19 cellular contexts compared by ENCODE assay signal in genomic region chr19:4923379-4923747, GRCh38. TPM values are rescaled to one million over a fixed set of nuclear protein-coding genes. Genes with fewer than 3 reads are reported as not detected.
"Had no signal": no experiment of that assay in that cellular context is flagged by ENCODE, and none has a peak within 500 bp of the region (broad histone marks: within the 10 kb centered on the region; RNA-seq: fewer than 3 reads in every experiment).

No MANE protein-coding gene starts in this region.

- H3K27ac ChIP-seq: colonic mucosa, esophagus muscularis mucosa, sigmoid colon, tibial artery, uterus had no signal

- H3K27ac Mint-ChIP-seq: activated CD4-positive, alpha-beta memory T cell treated with anti-CD3 and anti-CD28 coated beads, Interleukin-2, amount 10 ng/mL, durations not matched to agents 7 days and 5 days; activated CD4-positive, alpha-beta T cell treated with anti-CD3 and anti-CD28 coated beads for 36 hours; activated CD8-positive, alpha-beta memory T cell treated with anti-CD3 and anti-CD28 coated beads, Interleukin-2, amount 10 ng/mL, durations not matched to agents 7 days and 5 days; activated naive CD8-positive, alpha-beta T cell treated with anti-CD3 and anti-CD28 coated beads for 36 hours had no signal

- H3K27me3 ChIP-seq: colonic mucosa, esophagus muscularis mucosa, sigmoid colon, spleen, tibial artery, uterus had no signal

- ATAC-seq: activated CD4-positive, alpha-beta T cell treated with anti-CD3 and anti-CD28 coated beads for 36 hours; activated CD8-positive, alpha-beta memory T cell treated with anti-CD3 and anti-CD28 coated beads, Interleukin-2, amount 10 ng/mL, durations not matched to agents 7 days and 5 days; naive thymus-derived CD4-positive, alpha-beta T cell had no signal

- H3K9me3 ChIP-seq: colonic mucosa, esophagus muscularis mucosa, sigmoid colon, spleen, tibial artery, uterus had no signal

- H3K4me3 Mint-ChIP-seq: activated CD4-positive, alpha-beta memory T cell treated with anti-CD3 and anti-CD28 coated beads, Interleukin-2, amount 10 ng/mL, durations not matched to agents 7 days and 5 days; activated CD4-positive, alpha-beta T cell treated with anti-CD3 and anti-CD28 coated beads for 36 hours; activated CD8-positive, alpha-beta memory T cell treated with anti-CD3 and anti-CD28 coated beads, Interleukin-2, amount 10 ng/mL, durations not matched to agents 7 days and 5 days; activated naive CD8-positive, alpha-beta T cell treated with anti-CD3 and anti-CD28 coated beads for 36 hours; naive thymus-derived CD4-positive, alpha-beta T cell had no signal

- DNase-seq: activated CD4-positive, alpha-beta memory T cell treated with anti-CD3 and anti-CD28 coated beads, Interleukin-2, amount 10 ng/mL, durations not matched to agents 7 days and 5 days; activated CD4-positive, alpha-beta T cell treated with anti-CD3 and anti-CD28 coated beads for 36 hours; activated CD8-positive, alpha-beta memory T cell treated with anti-CD3 and anti-CD28 coated beads, Interleukin-2, amount 10 ng/mL, durations not matched to agents 7 days and 5 days; activated naive CD8-positive, alpha-beta T cell treated with anti-CD3 and anti-CD28 coated beads for 36 hours; amniotic stem cell; colonic mucosa; mesendoderm; naive thymus-derived CD4-positive, alpha-beta T cell; sigmoid colon; spleen; stimulated activated CD8-positive, alpha-beta memory T cell treated with anti-CD3 and anti-CD28 coated beads, Interleukin-4, amount 100 ng/mL, for 48 hours; stimulated activated naive CD4-positive, alpha-beta T cell treated with Interleukin-2 at 50 U/mL for 16 hours; SW 1271; T-helper 2 cell; tibial artery; uterus had no signal

- H3K9me3 Mint-ChIP-seq: activated CD4-positive, alpha-beta memory T cell treated with anti-CD3 and anti-CD28 coated beads, Interleukin-2, amount 10 ng/mL, durations not matched to agents 7 days and 5 days; activated naive CD8-positive, alpha-beta T cell treated with anti-CD3 and anti-CD28 coated beads for 36 hours; naive thymus-derived CD4-positive, alpha-beta T cell had no signal

- H3K4me3 ChIP-seq: colonic mucosa, esophagus muscularis mucosa, sigmoid colon, tibial artery, uterus had no signal

- H3K36me3 ChIP-seq: colonic mucosa, esophagus muscularis mucosa, sigmoid colon, spleen, tibial artery, uterus had no signal

- H3K27me3 Mint-ChIP-seq: activated CD4-positive, alpha-beta memory T cell treated with anti-CD3 and anti-CD28 coated beads, Interleukin-2, amount 10 ng/mL, durations not matched to agents 7 days and 5 days; activated CD4-positive, alpha-beta T cell treated with anti-CD3 and anti-CD28 coated beads for 36 hours; activated CD8-positive, alpha-beta memory T cell treated with anti-CD3 and anti-CD28 coated beads, Interleukin-2, amount 10 ng/mL, durations not matched to agents 7 days and 5 days; activated naive CD8-positive, alpha-beta T cell treated with anti-CD3 and anti-CD28 coated beads for 36 hours; naive thymus-derived CD4-positive, alpha-beta T cell had no signal

- H3K4me1 ChIP-seq: colonic mucosa, esophagus muscularis mucosa, sigmoid colon, tibial artery, uterus had no signal

RNA-seq across cellular contexts. Expression of gene ARRDC5, which starts 20.7 kb away (rescaled TPM):
- total RNA-seq: activated CD4-positive, alpha-beta T cell treated with anti-CD3 and anti-CD28 coated beads for 36 hours; cardiac septum; renal cortical epithelial cell had no signal
